In the genomic region with DNA sequence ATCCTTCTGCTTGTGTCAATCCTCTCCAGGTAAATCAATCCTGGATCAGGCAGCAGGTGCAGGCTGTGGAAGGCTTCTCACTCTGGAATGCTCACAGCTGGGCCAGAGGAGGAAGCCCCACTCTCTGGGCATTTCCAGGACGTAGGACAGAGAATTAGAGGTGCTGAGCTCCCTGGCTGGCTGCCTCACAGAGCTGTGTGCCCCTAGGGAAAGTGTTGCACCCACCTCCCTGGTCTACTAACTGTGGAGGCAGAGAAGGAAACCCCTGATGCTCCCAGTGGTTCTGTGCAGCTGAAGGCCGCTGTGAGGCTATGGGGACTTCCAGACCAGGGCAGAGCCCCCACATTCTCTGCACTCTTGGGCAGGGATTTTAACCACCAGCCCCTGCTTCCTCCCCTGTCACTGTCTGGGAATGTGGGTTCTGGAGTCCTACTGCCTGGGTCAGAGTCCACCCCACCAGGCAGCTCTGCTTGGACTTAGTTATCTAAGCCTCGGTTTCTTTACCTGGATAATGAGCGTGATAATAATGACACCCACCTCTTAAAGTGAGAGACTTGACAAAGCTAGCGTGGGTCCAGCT, we compare ENCODE assay signal across 29 cellular contexts.
DNase-seq lines count a peak whose midpoint lies in the region; ATAC-seq and FAIRE-seq lines count a peak whose summit lies in the region.
"Had no signal": no experiment of that assay in that cellular context is flagged by ENCODE, and none has a peak within 500 bp of the region (broad histone marks: within the 10 kb centered on the region; RNA-seq: fewer than 3 reads in every experiment).

No MANE protein-coding gene starts in this region.

- H3K27ac ChIP-seq in trophoblast cell (ENCODE audit: low read depth, low read length) (no peak overlapping the region), aorta (ENCODE audit: low read depth in 1 of 2, low read length in 2 of 2) (no peak overlapping the region)
- H3K27ac ChIP-seq: BLaER1 treated with 17β-estradiol and CSF1 and Interleukin-3, amounts not matched to agents 10 nM and 100 nM; skin epidermis; suprapubic skin had no signal

- intact Hi-C loops in aorta (cut with DNase I): no loop called here

- H3K79me1 ChIP-seq in trophoblast cell (ENCODE audit: low read length): no peaks in the 10 kb centered on the region

- H4K12ac ChIP-seq in trophoblast cell (ENCODE audit: low read depth, low read length): no peak overlapping the region

- H4K91ac ChIP-seq in trophoblast cell (ENCODE audit: low read depth, low read length): peak overlapping the region; percentile 42

- H3K27me3 ChIP-seq in trophoblast cell (ENCODE audit: insufficient read depth, low read length): no peaks in the 10 kb centered on the region
- no peaks in the 10 kb centered on the region for H3K27me3 ChIP-seq in aorta (ENCODE audit: control insufficient read depth in 1 of 2, insufficient read depth in 2 of 2, low read length in 1 of 2)
- H3K27me3 ChIP-seq: BLaER1 treated with 17β-estradiol and CSF1 and Interleukin-3, amounts not matched to agents 10 nM and 100 nM; suprapubic skin had no signal

- H3K79me2 ChIP-seq in trophoblast cell (ENCODE audit: control insufficient read depth, insufficient read depth, low read length, poor library complexity): no peaks in the 10 kb centered on the region

- peak overlapping the region; percentile 4 for H2BK5ac ChIP-seq in trophoblast cell (ENCODE audit: low read depth, low read length, poor library complexity)

- DNase-seq in AG20443 (ENCODE audit: low spot score) (peak; percentile 32), RCC 7860 (ENCODE audit: low spot score) (peak; percentile 71), islet precursor cell (peak; percentile 57), trophoblast cell (no peak), MV-4-11 (lab: John Stamatoyannopoulos, UW) (no peak), aorta (no peak), occipital lobe (lab: John Stamatoyannopoulos, UW) (no peak)
- DNase-seq: ACHN; activated CD4-positive, CD25-positive, alpha-beta regulatory T cell; activated effector memory CD4-positive, alpha-beta T cell treated with anti-CD3 and anti-CD28 coated beads, Interleukin-2, amount 50 U/mL, for 16 hours; activated T-cell treated with anti-CD3 and anti-CD28 coated beads, Interleukin-2, amount 50 U/mL, for 24 hours; cerebellar nuclear complex; DMS153; left ventricle myocardium superior; NCI-H1436; NCI-H2081; NCI-H2227 treated with DMSO at 0.1 percent for 48 hours; NCI-H526 treated with DMSO at 0.1 percent for 48 hours; NK-92 treated with Interleukin-12 subunit alpha and Interleukin-12 subunit beta, amount 100 ng/mL, for 24 hours; nucleus accumbens; SK-N-SH; stimulated activated naive CD4-positive, alpha-beta T cell treated with Interleukin-2 at 50 U/mL for 16 hours had no signal

- peak overlapping the region; percentile 22 for H3K14ac ChIP-seq in trophoblast cell (ENCODE audit: low read length)

- H2AK5ac ChIP-seq in trophoblast cell (ENCODE audit: low read length): no peak overlapping the region

- WGBS in trophoblast cell (ENCODE audit: extremely low coverage, insufficient coverage, insufficient read length): no CpG with 5 or more reads among the region's 5 CpGs
- 87 to 89% methylated on average over 5 of the region's 5 CpGs for WGBS in aorta, 2 donors

- ATAC-seq in aorta (ENCODE audit: low FRiP score): no peak
- ATAC-seq: GM23338, left ventricle myocardium superior, Right ventricle myocardium inferior had no signal

- no peak overlapping the region for H2AFZ ChIP-seq in trophoblast cell (ENCODE audit: insufficient read depth, low read length, poor library complexity)
- H2AFZ ChIP-seq: GM23338 had no signal

- H3K4me1 ChIP-seq in trophoblast cell (ENCODE audit: control insufficient read depth in 1 of 2, insufficient read depth in 2 of 2, low read length in 2 of 2) (peaks cover 3 to 7% of the 10 kb centered on the region in 2 experiments), aorta (ENCODE audit: control insufficient read depth in 1 of 2, insufficient read depth in 2 of 2, low read length in 2 of 2) (no peaks in the 10 kb centered on the region)
- H3K4me1 ChIP-seq: suprapubic skin had no signal

- H3K9me3 ChIP-seq in trophoblast cell (ENCODE audit: insufficient read depth, low read depth, low read length) (no peaks in the 10 kb centered on the region), aorta (ENCODE audit: control insufficient read depth, low read length) (no peaks in the 10 kb centered on the region)
- H3K9me3 ChIP-seq: BLaER1 treated with 17β-estradiol and CSF1 and Interleukin-3, amounts not matched to agents 10 nM and 100 nM; SK-N-SH; suprapubic skin had no signal

- H3K18ac ChIP-seq in trophoblast cell (ENCODE audit: low read length): no peak overlapping the region

- H3K23ac ChIP-seq in trophoblast cell (ENCODE audit: low read length): no peak overlapping the region

- H2BK120ac ChIP-seq in trophoblast cell (ENCODE audit: insufficient read depth, low read length, poor library complexity): peak overlapping the region; percentile 37

- no peak overlapping the region for H2BK12ac ChIP-seq in trophoblast cell (ENCODE audit: low read length)

- FAIRE-seq in RCC 7860 (lab: Jason Lieb, UNC): no peak
- FAIRE-seq: endothelial cell of umbilical vein, G401.6 had no signal

- H3K4me3 ChIP-seq in trophoblast cell (ENCODE audit: low read depth, low read length) (no peak overlapping the region), aorta (ENCODE audit: low read length in 2 of 2) (no peak overlapping the region)
- H3K4me3 ChIP-seq: BLaER1 treated with 17β-estradiol and CSF1 and Interleukin-3, amounts not matched to agents 10 nM and 100 nM; GM23338; skin epidermis; suprapubic skin had no signal

- no peak overlapping the region for H3K4ac ChIP-seq in trophoblast cell (ENCODE audit: low read depth, low read length)

- peak overlapping the region; percentile 1 for H4K8ac ChIP-seq in trophoblast cell (ENCODE audit: low read depth, low read length)

- H3K4me2 ChIP-seq in trophoblast cell (ENCODE audit: low read length): no peak overlapping the region
- H3K4me2 ChIP-seq: BLaER1 treated with 17β-estradiol and CSF1 and Interleukin-3, amounts not matched to agents 10 nM and 100 nM; GM23338; SK-N-SH had no signal

- H3K36me3 ChIP-seq in trophoblast cell (ENCODE audit: control insufficient read depth in 1 of 2, insufficient read depth in 2 of 2, low read length in 2 of 2): no peaks in the 10 kb centered on the region
- H3K36me3 ChIP-seq in aorta (ENCODE audit: control insufficient read depth in 1 of 2, insufficient read depth in 2 of 2, low read length in 1 of 2): no peaks in the 10 kb centered on the region
- H3K36me3 ChIP-seq: BLaER1 treated with 17β-estradiol and CSF1 and Interleukin-3, amounts not matched to agents 10 nM and 100 nM; suprapubic skin had no signal

- H3K9ac ChIP-seq in trophoblast cell (ENCODE audit: low read length): no peak overlapping the region
- H3K9ac ChIP-seq: BLaER1 treated with 17β-estradiol and CSF1 and Interleukin-3, amounts not matched to agents 10 nM and 100 nM; SK-N-SH had no signal

Comparison
In these comparisons a context has a peak if more than half of its experiments do, and no peak if none do; other contexts are left out.
1. DNase-seq: peak in AG20443 (single experiment), RCC 7860 (single experiment) and islet precursor cell (single experiment); none in trophoblast cell (0 of 2), MV-4-11 (single experiment), aorta (0 of 2) and occipital lobe (single experiment).